15 cellular contexts compared by ENCODE assay signal in genomic region chr2:111694690-111695089, GRCh38.
DNase-seq lines count a peak whose midpoint lies in the region; ATAC-seq and TF ChIP-seq lines count a peak whose summit lies in the region.
"Had no signal": no experiment of that assay in that cellular context is flagged by ENCODE, and none has a peak within 500 bp of the region (broad histone marks: within the 10 kb centered on the region; RNA-seq: fewer than 3 reads in every experiment).

No MANE protein-coding gene starts in this region.

- peak overlapping the region; percentile 37 for H2AFZ ChIP-seq in IMR-90 (replicated peaks; ENCODE audit: low read length, poor library complexity)
- no peak overlapping the region for H2AFZ ChIP-seq in neural progenitor cell (replicated peaks)

- H2BK15ac ChIP-seq in IMR-90 (ENCODE audit: low read depth, low read length) = no peak overlapping the region

- H3K4me3 ChIP-seq in IMR-90 (ENCODE audit: insufficient read depth, low read depth, low read length) (no peak overlapping the region), left lung (no peak overlapping the region), uterus (no peak overlapping the region), neural progenitor cell (no peak overlapping the region)
- H3K4me3 ChIP-seq: cardiac muscle cell, gastrocnemius medialis, ovary had no signal

- no peak overlapping the region for H2AK9ac ChIP-seq in IMR-90 (replicated peaks; ENCODE audit: low read depth, low read length, poor library complexity)

- no peaks in the 10 kb centered on the region for H3K79me2 ChIP-seq in neural progenitor cell (ENCODE audit: low read depth)

- H3K79me1 ChIP-seq in IMR-90 (ENCODE audit: low read depth in 1 of 2, low read length in 2 of 2) = no peaks in the 10 kb centered on the region

- no peak overlapping the region for H3K4ac ChIP-seq in IMR-90 (ENCODE audit: low read depth, low read length)

- H3K27ac ChIP-seq in IMR-90 (ENCODE audit: insufficient read depth, low read length) = no peak overlapping the region
- H3K27ac ChIP-seq in left lung = no peak overlapping the region
- H3K27ac ChIP-seq in uterus = no peak overlapping the region
- H3K27ac ChIP-seq in neural progenitor cell = no peak overlapping the region
- H3K27ac ChIP-seq: cardiac muscle cell, ovary had no signal

- H3K4me1 ChIP-seq in IMR-90 (ENCODE audit: control insufficient read depth, insufficient read depth, low read length) = peaks cover 6% of the 10 kb centered on the region
- peaks cover 4 to 26% of the 10 kb centered on the region in 2 donors for H3K4me1 ChIP-seq in left lung
- H3K4me1 ChIP-seq in uterus = no peaks in the 10 kb centered on the region
- H3K4me1 ChIP-seq in neural progenitor cell = peaks cover 6% of the 10 kb centered on the region

- H3K27me3 ChIP-seq in IMR-90 (ENCODE audit: control insufficient read depth, insufficient read depth, low read length) = peaks cover 13% of the 10 kb centered on the region
- no peaks in the 10 kb centered on the region for H3K27me3 ChIP-seq in left lung
- H3K27me3 ChIP-seq in uterus = no peaks in the 10 kb centered on the region
- H3K27me3 ChIP-seq in neural progenitor cell = no peaks in the 10 kb centered on the region
- H3K27me3 ChIP-seq: BE2C, cardiac muscle cell, gastrocnemius medialis, ovary had no signal

- H3K4me3 Mint-ChIP-seq in chondrocyte (ENCODE audit: unreplicated experiment) (no peak overlapping the region), neural progenitor cell (no peak overlapping the region)

- H4K5ac ChIP-seq in IMR-90 (ENCODE audit: low read depth, low read length) = no peak overlapping the region

- H3K9me3 ChIP-seq in IMR-90 (ENCODE audit: control insufficient read depth, insufficient read depth, low read length) (peaks cover 5% of the 10 kb centered on the region), left lung (no peaks in the 10 kb centered on the region), uterus (peaks cover 0 to 5% of the 10 kb centered on the region in 2 donors), neural progenitor cell (ENCODE audit: low read depth) (no peaks in the 10 kb centered on the region)
- H3K9me3 ChIP-seq: BE2C, gastrocnemius medialis, ovary had no signal

- no peaks in the 10 kb centered on the region for H3F3A ChIP-seq in neural progenitor cell (ENCODE audit: low read depth)

- no peak overlapping the region for H2BK5ac ChIP-seq in IMR-90 (ENCODE audit: low read depth, low read length, poor library complexity, severe bottlenecking)

- H3K56ac ChIP-seq in IMR-90 (ENCODE audit: extremely low read depth, insufficient read depth, low read length) = no peak overlapping the region

- H4K8ac ChIP-seq in IMR-90 (ENCODE audit: low read depth in 2 of 2, low read length in 2 of 2) = no peak overlapping the region

- no peak overlapping the region for H4K91ac ChIP-seq in IMR-90 (ENCODE audit: insufficient read depth, low read depth, low read length)

- peak; percentile 87 for DNase-seq in AG08395 (ENCODE audit: low spot score)
- DNase-seq in IMR-90 = peak; percentile 87
- DNase-seq in chondrocyte (ENCODE audit: low spot score) = no peak
- peak in 1 of 2 donors; percentile 72 for DNase-seq in left lung
- DNase-seq in uterus = no peak
- DNase-seq in neural progenitor cell (ENCODE audit: low spot score) = no peak
- DNase-seq in GM10266 (ENCODE audit: extremely low spot score) = no peak
- DNase-seq: BE2C; H7; NCI-H2171 treated with DMSO at 0.1 percent for 48 hours; ovary; stimulated activated CD4-positive, alpha-beta T cell treated with anti-CD3 and anti-CD28 coated beads, Interleukin-4, amount 100 ng/mL, for 24 hours had no signal

- no peak overlapping the region for H2BK20ac ChIP-seq in IMR-90 (ENCODE audit: low read depth, low read length)

- H3K4me1 Mint-ChIP-seq in chondrocyte (ENCODE audit: low read depth) (peaks cover 28% of the 10 kb centered on the region), neural progenitor cell (peaks cover 12% of the 10 kb centered on the region)

- no peaks in the 10 kb centered on the region for H3K27me3 Mint-ChIP-seq in chondrocyte (ENCODE audit: low read depth)
- H3K27me3 Mint-ChIP-seq in neural progenitor cell (ENCODE audit: insufficient read depth, low read depth) = peaks cover 3% of the 10 kb centered on the region

- ATAC-seq in IMR-90 (ENCODE audit: low read depth) (no peak), left lung (peak; percentile 49), HG03460 (IDR thresholded peaks at IDR 0.05; ENCODE audit: unreplicated experiment) (no peak)

- intact Hi-C loops in IMR-90 (cut with micrococcal nuclease) = no loop called here
- intact Hi-C loops in left lung (cut with DNase I) = no loop called here
- intact Hi-C loops in uterus (cut with DNase I; ENCODE audit: low total_unique reads) = no loop called here

- TF ChIP-seq POLR2A in IMR-90 (IDR thresholded peaks at IDR 0.05; ENCODE audit: low read depth, low read length) = no peak
- no peak for TF ChIP-seq POLR2A in uterus (IDR thresholded peaks at IDR 0.05)

- H3K36me3 Mint-ChIP-seq in chondrocyte (ENCODE audit: low read depth) = peaks cover 4% of the 10 kb centered on the region
- H3K36me3 Mint-ChIP-seq in neural progenitor cell = peaks cover 4% of the 10 kb centered on the region

- no peak overlapping the region for H3K4me2 ChIP-seq in IMR-90 (ENCODE audit: low read depth, low read length)
- H3K4me2 ChIP-seq in neural progenitor cell = no peak overlapping the region

- H3K9me3 Mint-ChIP-seq in chondrocyte (ENCODE audit: low read depth) (peaks cover 14% of the 10 kb centered on the region), neural progenitor cell (peaks cover 14% of the 10 kb centered on the region)

- in situ Hi-C loops in IMR-90 (cut with MboI; ENCODE audit: low sequenced_read_pairs) = no loop called here

- H3K9ac ChIP-seq in IMR-90 (ENCODE audit: low read depth, low read length) (no peak overlapping the region), neural progenitor cell (no peak overlapping the region)

- H3K36me3 ChIP-seq in IMR-90 (ENCODE audit: control insufficient read depth, insufficient read depth, low read length) = no peaks in the 10 kb centered on the region
- H3K36me3 ChIP-seq in left lung = no peaks in the 10 kb centered on the region
- H3K36me3 ChIP-seq in uterus = no peaks in the 10 kb centered on the region
- no peaks in the 10 kb centered on the region for H3K36me3 ChIP-seq in neural progenitor cell
- H3K36me3 ChIP-seq: BE2C, cardiac muscle cell, gastrocnemius medialis, ovary had no signal

- H4K20me1 ChIP-seq in IMR-90 (ENCODE audit: insufficient read depth, low read length) = no peaks in the 10 kb centered on the region
- no peaks in the 10 kb centered on the region for H4K20me1 ChIP-seq in neural progenitor cell (ENCODE audit: low read depth)

- POLR2A ChIA-PET in IMR-90 (lab: Charles Lee; ENCODE audit: unreplicated experiment) = interaction anchor here (0.6 kb wide), 1 partner anchor 159 kb away, joined by 15 read pairs; no protein-coding TSS in a partner anchor

- CTCF ChIA-PET in IMR-90 (lab: Yijun Ruan, JAX) = no interaction called here

- H2BK120ac ChIP-seq in IMR-90 (ENCODE audit: low read depth, low read length) = no peak overlapping the region

- no peak overlapping the region for H2AK5ac ChIP-seq in IMR-90 (ENCODE audit: low read depth, low read length)

- no peak overlapping the region for H3K23ac ChIP-seq in IMR-90 (ENCODE audit: low read depth, low read length)

- TF ChIP-seq CTCF in IMR-90 (conservative IDR thresholded peaks at IDR 0.05; ENCODE audit: low read depth, low read length) (no peak), chondrocyte (IDR thresholded peaks at IDR 0.05) (no peak), left lung (IDR thresholded peaks at IDR 0.05) (no peak), uterus (IDR thresholded peaks at IDR 0.05) (no peak), neural progenitor cell (IDR thresholded peaks at IDR 0.05) (no peak), GM10266 (IDR thresholded peaks at IDR 0.05; ENCODE audit: control insufficient read depth, insufficient read depth, low read depth, missing control alignments) (no peak)

- WGBS in IMR-90 (ENCODE audit: extremely low coverage in 2 of 2, insufficient read length in 1 of 2), 2 experiments = no CpG with 5 or more reads among the region's 3 CpGs

- peaks cover 5% of the 10 kb centered on the region; the same call in 1 of the 2 replicates for H3K9me1 ChIP-seq in IMR-90 (ENCODE audit: insufficient read depth, low read length)

- TF ChIP-seq RAD21 in IMR-90 (IDR thresholded peaks at IDR 0.05; ENCODE audit: low read length) = no peak

- no TSS peak for BruUV-seq in IMR-90 (replicated peaks; lab: Mats Ljungman, UMichigan)

- no peak overlapping the region for H3K18ac ChIP-seq in IMR-90 (ENCODE audit: low read depth, low read length)

- dilution Hi-C loops in IMR-90 (cut with HindIII; ENCODE audit: low sequenced_read_pairs, unreplicated experiment) = no loop called here

- H3K27ac Mint-ChIP-seq in chondrocyte (ENCODE audit: unreplicated experiment) (peak overlapping the region; percentile 49), neural progenitor cell (no peak overlapping the region)

- no peak overlapping the region for H3K14ac ChIP-seq in IMR-90 (replicated peaks; ENCODE audit: low read depth, low read length)

TF ChIP-seq in IMR-90, 13 proteins besides CTCF, POLR2A, EP300 and RAD21:
- no peak for TF ChIP-seq BHLHE40 (IDR thresholded peaks at IDR 0.05; ENCODE audit: low read depth, low read length)
- TF ChIP-seq MXI1 (IDR thresholded peaks at IDR 0.05; ENCODE audit: borderline replicate concordance, low read depth, low read length) = no peak
- TF ChIP-seq NFE2L2 (IDR thresholded peaks at IDR 0.05; ENCODE audit: low read depth, low read length) = no peak
- TF ChIP-seq USF2 (IDR thresholded peaks at IDR 0.05; ENCODE audit: low read depth, low read length) = no peak
- TF ChIP-seq SMC3 (IDR thresholded peaks at IDR 0.05; ENCODE audit: low read depth, low read length) = no peak
- TF ChIP-seq MAZ (IDR thresholded peaks at IDR 0.05; ENCODE audit: borderline replicate concordance, low read depth, low read length) = no peak
- TF ChIP-seq RCOR1 (IDR thresholded peaks at IDR 0.05; ENCODE audit: insufficient replicate concordance, low read length) = no peak
- no peak for TF ChIP-seq MAFK (IDR thresholded peaks at IDR 0.05; ENCODE audit: low read depth, low read length)
- TF ChIP-seq FOS (IDR thresholded peaks at IDR 0.05; ENCODE audit: low read depth, low read length) = no peak
- TF ChIP-seq CHD1 (IDR thresholded peaks at IDR 0.05; ENCODE audit: low read depth, low read length) = no peak

Comparison
In these comparisons a context has a peak if more than half of its experiments do, and no peak if none do; other contexts are left out.
1. DNase-seq: peak in AG08395 (single experiment) and IMR-90 (single experiment); none in chondrocyte (single experiment), uterus (0 of 2), neural progenitor cell (single experiment) and GM10266 (single experiment).